Comparison of ENCODE assay signal across 12 cellular contexts in genomic region chr9:137243626-137244485, GRCh38. TPM values are rescaled to one million over a fixed set of nuclear protein-coding genes. Genes with fewer than 3 reads are reported as not detected.
DNase-seq lines count a peak whose midpoint lies in the region; ATAC-seq, FAIRE-seq and TF ChIP-seq lines count a peak whose summit lies in the region.
"Had no signal": no experiment of that assay in that cellular context is flagged by ENCODE, and none has a peak within 500 bp of the region (broad histone marks: within the 10 kb centered on the region; RNA-seq: fewer than 3 reads in every experiment).

No MANE protein-coding gene starts in this region.

- H3K4me3 Mint-ChIP-seq in natural killer cell treated with Interleukin-12 subunit alpha and Interleukin-12 subunit beta and Interleukin-15 and Interleukin-18, amount 100 ng/mL, for 72 hours = peak overlapping the region; percentile 87
- H3K4me3 Mint-ChIP-seq in natural killer cell = no peak overlapping the region

- H3K27me3 Mint-ChIP-seq in natural killer cell treated with Interleukin-12 subunit alpha and Interleukin-12 subunit beta and Interleukin-15 and Interleukin-18, amount 100 ng/mL, for 72 hours = no peaks in the 10 kb centered on the region
- H3K27me3 Mint-ChIP-seq in natural killer cell (ENCODE audit: low read depth in 2 of 2) = peaks cover 0 to 4% of the 10 kb centered on the region in 2 donors

- H3K4me2 ChIP-seq in PC-3 (ENCODE audit: low read length) = peak overlapping the region; percentile 86
- H3K4me2 ChIP-seq: KMS-11 had no signal

- WGBS in small intestine, 3 donors = 47 to 62% (median 57%) methylated on average over 15 of the region's 15 CpGs

- no TSS peak for BruUV-seq in PC-3 (replicated peaks; lab: Mats Ljungman, UMichigan)

- H3K4me1 ChIP-seq in PC-3 (ENCODE audit: insufficient read depth, low read length) = peaks cover 18% of the 10 kb centered on the region
- H3K4me1 ChIP-seq in small intestine (ENCODE audit: control insufficient read depth in 2 of 2, insufficient read depth in 1 of 2, low read depth in 1 of 2, low read length in 1 of 2) = peaks cover 0 to 4% of the 10 kb centered on the region in 2 donors

- H3K4me1 Mint-ChIP-seq in natural killer cell treated with Interleukin-12 subunit alpha and Interleukin-12 subunit beta and Interleukin-15 and Interleukin-18, amount 100 ng/mL, for 72 hours (ENCODE audit: low read depth in 2 of 2) = peaks cover 13 to 19% of the 10 kb centered on the region in 2 donors
- H3K4me1 Mint-ChIP-seq in natural killer cell = peaks cover 19 to 29% of the 10 kb centered on the region in 2 donors

- H3K36me3 Mint-ChIP-seq in natural killer cell treated with Interleukin-12 subunit alpha and Interleukin-12 subunit beta and Interleukin-15 and Interleukin-18, amount 100 ng/mL, for 72 hours = peaks cover 5% of the 10 kb centered on the region
- no peaks in the 10 kb centered on the region for H3K36me3 Mint-ChIP-seq in natural killer cell

- no peak overlapping the region for H2AFZ ChIP-seq in PC-3 (ENCODE audit: low read length)

- intact Hi-C loops in natural killer cell (cut with micrococcal nuclease) = loop anchor here (5.0 kb wide), 2 partner anchors 42 to 452 kb away; partner anchors contain the start of genes TMEM141 and TPRN
- intact Hi-C loops in PC-3 (cut with micrococcal nuclease) = no loop called here

- H3K27ac Mint-ChIP-seq in natural killer cell treated with Interleukin-12 subunit alpha and Interleukin-12 subunit beta and Interleukin-15 and Interleukin-18, amount 100 ng/mL, for 72 hours = peak overlapping the region in 1 of 2 donors; percentile 91
- H3K27ac Mint-ChIP-seq in natural killer cell = peak overlapping the region in 1 of 2 donors; percentile 54

- H3K9me3 ChIP-seq in PC-3 (ENCODE audit: low read length) = no peaks in the 10 kb centered on the region
- H3K9me3 ChIP-seq in small intestine (ENCODE audit: control insufficient read depth, low read depth) = no peaks in the 10 kb centered on the region
- H3K9me3 ChIP-seq: uterus had no signal

- no peak for ATAC-seq in natural killer cell treated with Interleukin-12 subunit alpha and Interleukin-12 subunit beta and Interleukin-15 and Interleukin-18, amount 100 ng/mL, for 72 hours
- ATAC-seq in natural killer cell (no peak), PC-3 (peak; percentile 3; the same call in 1 of the 2 replicates), GM19397 (IDR thresholded peaks at IDR 0.05; ENCODE audit: unreplicated experiment) (no peak), GM18873 (IDR thresholded peaks at IDR 0.05; ENCODE audit: low FRiP score, unreplicated experiment) (no peak), GM18870 (IDR thresholded peaks at IDR 0.05; ENCODE audit: unreplicated experiment) (no peak)

- CTCF ChIA-PET in PC-3 (lab: Charles Lee) = interaction anchor here (1.1 kb wide), 1 partner anchor 197 kb away, joined by 4 read pairs; the partner anchor contains the start of gene NPDC1

- peaks cover 34% of the 10 kb centered on the region for H3K79me2 ChIP-seq in PC-3 (ENCODE audit: low read length)

- H3K36me3 ChIP-seq in PC-3 (ENCODE audit: low read depth, low read length) (peaks cover 17% of the 10 kb centered on the region), small intestine (ENCODE audit: control insufficient read depth in 2 of 2, insufficient read depth in 2 of 2, low read length in 2 of 2) (peaks cover 4 to 9% of the 10 kb centered on the region in 2 donors)
- H3K36me3 ChIP-seq: uterus had no signal

- DNase-seq in natural killer cell treated with Interleukin-12 subunit alpha and Interleukin-12 subunit beta and Interleukin-15 and Interleukin-18, amount 100 ng/mL, for 72 hours (ENCODE audit: low spot score) = no peak
- DNase-seq in natural killer cell (no peak), PC-3 (no peak), choroid plexus epithelial cell (ENCODE audit: low read depth) (no peak), small intestine (no peak)
- DNase-seq: T1000, uterus had no signal

- no peak overlapping the region for H3K9ac ChIP-seq in PC-3 (ENCODE audit: low read length)
- H3K9ac ChIP-seq: KMS-11 had no signal

- H3K4me3 ChIP-seq in PC-3 (ENCODE audit: low read length) (peak overlapping the region; percentile 97; the same call in 1 of the 2 replicates), choroid plexus epithelial cell (ENCODE audit: low read depth, low read length) (no peak overlapping the region), small intestine (ENCODE audit: low read depth in 1 of 2, low read length in 2 of 2) (peak overlapping the region in 1 of 2 donors; percentile 96)
- H3K4me3 ChIP-seq: uterus had no signal

- H3K27ac ChIP-seq in PC-3 (ENCODE audit: low read length) (no peak overlapping the region), small intestine (ENCODE audit: low read depth in 1 of 2, low read length in 1 of 2) (peak overlapping the region in 1 of 2 donors; percentile 5)
- H3K27ac ChIP-seq: KMS-11, uterus had no signal

- FAIRE-seq in small intestine (lab: Jason Lieb, UNC) = no peak

- peaks cover 5% of the 10 kb centered on the region for H3F3A ChIP-seq in PC-3 (ENCODE audit: low read length, unreplicated experiment)

- no peaks in the 10 kb centered on the region for H3K9me2 ChIP-seq in PC-3 (replicated peaks; ENCODE audit: low read length)

- H4K20me1 ChIP-seq in PC-3 (ENCODE audit: low read length) = peaks cover 28% of the 10 kb centered on the region

- no peak for TF ChIP-seq CTCF in natural killer cell (IDR thresholded peaks at IDR 0.05)
- no peak for TF ChIP-seq CTCF in PC-3 (conservative IDR thresholded peaks at IDR 0.05; ENCODE audit: low read depth, low read length)
- TF ChIP-seq CTCF in choroid plexus epithelial cell (conservative IDR thresholded peaks at IDR 0.05; ENCODE audit: low read depth, low read length) = peak; percentile 24

- no peaks in the 10 kb centered on the region for H3K9me3 Mint-ChIP-seq in natural killer cell treated with Interleukin-12 subunit alpha and Interleukin-12 subunit beta and Interleukin-15 and Interleukin-18, amount 100 ng/mL, for 72 hours
- H3K9me3 Mint-ChIP-seq in natural killer cell = no peaks in the 10 kb centered on the region

- POLR2A ChIA-PET in PC-3 (lab: Charles Lee; ENCODE audit: unreplicated experiment) = interaction anchor here (0.5 kb wide), 1 partner anchor 50 kb away, joined by 3 read pairs; no protein-coding TSS in a partner anchor

- no peaks in the 10 kb centered on the region for H3K27me3 ChIP-seq in PC-3 (ENCODE audit: low read length)
- H3K27me3 ChIP-seq in small intestine (ENCODE audit: control insufficient read depth in 2 of 2, insufficient read depth in 2 of 2, low read length in 2 of 2) = no peaks in the 10 kb centered on the region
- H3K27me3 ChIP-seq: uterus had no signal

RNA-seq across cellular contexts. Expression of gene TUBB4B, which starts 2.8 kb away (rescaled TPM):
- 100 to 1,000 TPM; 332 to 432 TPM for total RNA-seq in natural killer cell treated with Interleukin-12 subunit alpha and Interleukin-12 subunit beta and Interleukin-15 and Interleukin-18, amount 100 ng/mL, for 72 hours
- total RNA-seq in natural killer cell (100 to 1,000 TPM in 1 of 3 donors, 10 to 100 TPM in 2; 84.4 to 121 (median 93.9) TPM), PC-3 (2014; rRNA removed) (424 and 599 TPM in 2 replicates)
- 100 to 1,000 TPM; 365 to 374 (median 369) TPM for polyA plus RNA-seq in small intestine

RNA-seq across cellular contexts. Expression of gene STPG3, which starts 7.2 kb away (rescaled TPM):
- total RNA-seq in natural killer cell treated with Interleukin-12 subunit alpha and Interleukin-12 subunit beta and Interleukin-15 and Interleukin-18, amount 100 ng/mL, for 72 hours = not detected
- total RNA-seq in natural killer cell (not detected), PC-3 (2014; rRNA removed) (not detected in 2 replicates)
- not detected for polyA plus RNA-seq in small intestine
- total RNA-seq: cardiac septum, uterus had no signal

RNA-seq across cellular contexts. Expression of gene NELFB, which starts 11.3 kb away (rescaled TPM):
- 10 to 100 TPM; 58.8 to 90.3 TPM for total RNA-seq in natural killer cell treated with Interleukin-12 subunit alpha and Interleukin-12 subunit beta and Interleukin-15 and Interleukin-18, amount 100 ng/mL, for 72 hours
- total RNA-seq in natural killer cell (10 to 100 TPM; 42.9 to 53.8 (median 52.6) TPM), PC-3 (2014; rRNA removed) (50.7 and 69.5 TPM in 2 replicates)
- 10 to 100 TPM; 34.7 to 62.5 (median 34.9) TPM for polyA plus RNA-seq in small intestine

RNA-seq across cellular contexts. Expression of gene SLC34A3, which starts 13.2 kb away (rescaled TPM):
- total RNA-seq in natural killer cell treated with Interleukin-12 subunit alpha and Interleukin-12 subunit beta and Interleukin-15 and Interleukin-18, amount 100 ng/mL, for 72 hours = not detected
- total RNA-seq in natural killer cell = not detected
- total RNA-seq in PC-3 (2014; rRNA removed) = 1.0 and 1.5 TPM in 2 replicates
- polyA plus RNA-seq in small intestine = under 1 TPM; 0.21 to 0.89 (median 0.81) TPM
- total RNA-seq: cardiac septum had no signal

RNA-seq across cellular contexts. Expression of gene RNF224, which starts 16.6 kb away (rescaled TPM):
- total RNA-seq in natural killer cell treated with Interleukin-12 subunit alpha and Interleukin-12 subunit beta and Interleukin-15 and Interleukin-18, amount 100 ng/mL, for 72 hours = not detected
- total RNA-seq in natural killer cell (not detected), PC-3 (2014; rRNA removed) (1.2 and 1.7 TPM in 2 replicates)
- under 1 TPM in 1 of 3 donors, not detected in 2; 0.03 TPM for polyA plus RNA-seq in small intestine
- total RNA-seq: cardiac septum had no signal
